Comparison of ENCODE assay signal across 18 cellular contexts in genomic region chr21:44973598-44973997, GRCh38. TPM values are rescaled to one million over a fixed set of nuclear protein-coding genes. Genes with fewer than 3 reads are reported as not detected.
"Had no signal": no experiment of that assay in that cellular context is flagged by ENCODE, and none has a peak within 500 bp of the region (broad histone marks: within the 10 kb centered on the region; RNA-seq: fewer than 3 reads in every experiment).

No MANE protein-coding gene starts in this region.

- H3K27me3 Mint-ChIP-seq: activated naive CD8-positive, alpha-beta T cell had no signal

- H3K36me3 Mint-ChIP-seq: activated naive CD8-positive, alpha-beta T cell had no signal

- DNase-seq: activated CD4-positive, alpha-beta T cell treated with anti-CD3 and anti-CD28 coated beads, Interleukin-2, amount 50 U/mL, for 4 hours; activated gamma-delta T cell treated with Interleukin-2 at 50 U/mL for 16 hours; amygdala; cerebellar nuclear complex; kidney; lower lobe of right lung; mesendoderm; mucosa of descending colon; nephron progenitor cell; occipital lobe; posterior cingulate gyrus; retina; stimulated activated CD4-positive, alpha-beta T cell treated with anti-CD3 and anti-CD28 coated beads, Interleukin-4, amount 100 ng/mL, for 1 hour; stimulated activated naive CD8-positive, alpha-beta T cell treated with anti-CD3 and anti-CD28 coated beads, Interleukin-15, Interleukin-2, amounts not matched to agents 100 U/mL and 50 U/mL, for 24 hours; T-helper 9 cell had no signal

- H3K9me3 ChIP-seq: lower lobe of right lung, mucosa of descending colon had no signal

- H3K27ac Mint-ChIP-seq: activated naive CD8-positive, alpha-beta T cell; activated T-helper 1 cell treated with anti-CD3 and anti-CD28 coated beads, Interleukin-12 subunit alpha, Interleukin-12 subunit beta, Interleukin-2, Interleukin-4 antibody, amounts not matched to agents 30 ng/mL and 10 ng/mL and 1 ng/mL, durations not matched to agents 14 hours and 24 hours and 36 hours; nephron progenitor cell had no signal

- H3K4me3 ChIP-seq: lower lobe of right lung, mucosa of descending colon had no signal

- H3K27ac ChIP-seq: lower lobe of right lung had no signal

- ATAC-seq: mucosa of descending colon; stimulated activated naive CD8-positive, alpha-beta T cell treated with anti-CD3 and anti-CD28 coated beads, Interleukin-15, Interleukin-2, amounts not matched to agents 100 U/mL and 50 U/mL, for 24 hours had no signal

- H3K4me3 Mint-ChIP-seq: activated naive CD8-positive, alpha-beta T cell; activated T-helper 1 cell treated with anti-CD3 and anti-CD28 coated beads, Interleukin-12 subunit alpha, Interleukin-12 subunit beta, Interleukin-2, Interleukin-4 antibody, amounts not matched to agents 30 ng/mL and 10 ng/mL and 1 ng/mL, durations not matched to agents 14 hours and 24 hours and 36 hours; nephron progenitor cell had no signal

- H3K9me3 Mint-ChIP-seq: activated T-helper 1 cell treated with anti-CD3 and anti-CD28 coated beads, Interleukin-12 subunit alpha, Interleukin-12 subunit beta, Interleukin-2, Interleukin-4 antibody, amounts not matched to agents 30 ng/mL and 10 ng/mL and 1 ng/mL, durations not matched to agents 14 hours and 24 hours and 36 hours; nephron progenitor cell had no signal

RNA-seq across cellular contexts. Expression of gene ITGB2, which starts 52.9 kb away (rescaled TPM):
- total RNA-seq: fibroblast of lung had no signal
